Comparison of ENCODE assay signal across 1 cellular context in the genomic region with DNA sequence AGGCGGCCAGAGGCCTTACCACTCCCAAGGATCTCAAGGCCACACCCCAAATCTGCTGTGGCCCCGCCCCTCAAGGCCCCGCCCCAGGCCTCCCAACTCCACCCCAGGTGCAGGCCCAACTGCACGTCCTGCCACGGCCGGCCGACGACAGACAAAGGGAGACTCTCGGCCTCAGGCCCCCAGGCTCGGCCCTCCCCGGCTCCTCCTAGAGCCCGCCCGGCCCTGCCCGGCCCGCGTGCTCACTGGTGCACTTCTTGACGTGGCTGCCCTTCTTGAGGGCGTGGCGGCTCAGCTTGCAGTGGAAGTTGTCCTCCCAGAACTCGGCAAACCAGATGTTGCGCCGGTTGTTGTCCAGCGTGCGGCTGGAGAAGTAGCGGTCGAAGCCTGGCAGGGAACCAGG.
TF ChIP-seq lines count a peak whose summit lies in the region.

No MANE protein-coding gene starts in this region.

TF ChIP-seq in K562, 482 proteins besides CTCF, POLR2A, EP300 and RAD21 (continued from another document and continues in another):
- TF ChIP-seq, protein P1, sequence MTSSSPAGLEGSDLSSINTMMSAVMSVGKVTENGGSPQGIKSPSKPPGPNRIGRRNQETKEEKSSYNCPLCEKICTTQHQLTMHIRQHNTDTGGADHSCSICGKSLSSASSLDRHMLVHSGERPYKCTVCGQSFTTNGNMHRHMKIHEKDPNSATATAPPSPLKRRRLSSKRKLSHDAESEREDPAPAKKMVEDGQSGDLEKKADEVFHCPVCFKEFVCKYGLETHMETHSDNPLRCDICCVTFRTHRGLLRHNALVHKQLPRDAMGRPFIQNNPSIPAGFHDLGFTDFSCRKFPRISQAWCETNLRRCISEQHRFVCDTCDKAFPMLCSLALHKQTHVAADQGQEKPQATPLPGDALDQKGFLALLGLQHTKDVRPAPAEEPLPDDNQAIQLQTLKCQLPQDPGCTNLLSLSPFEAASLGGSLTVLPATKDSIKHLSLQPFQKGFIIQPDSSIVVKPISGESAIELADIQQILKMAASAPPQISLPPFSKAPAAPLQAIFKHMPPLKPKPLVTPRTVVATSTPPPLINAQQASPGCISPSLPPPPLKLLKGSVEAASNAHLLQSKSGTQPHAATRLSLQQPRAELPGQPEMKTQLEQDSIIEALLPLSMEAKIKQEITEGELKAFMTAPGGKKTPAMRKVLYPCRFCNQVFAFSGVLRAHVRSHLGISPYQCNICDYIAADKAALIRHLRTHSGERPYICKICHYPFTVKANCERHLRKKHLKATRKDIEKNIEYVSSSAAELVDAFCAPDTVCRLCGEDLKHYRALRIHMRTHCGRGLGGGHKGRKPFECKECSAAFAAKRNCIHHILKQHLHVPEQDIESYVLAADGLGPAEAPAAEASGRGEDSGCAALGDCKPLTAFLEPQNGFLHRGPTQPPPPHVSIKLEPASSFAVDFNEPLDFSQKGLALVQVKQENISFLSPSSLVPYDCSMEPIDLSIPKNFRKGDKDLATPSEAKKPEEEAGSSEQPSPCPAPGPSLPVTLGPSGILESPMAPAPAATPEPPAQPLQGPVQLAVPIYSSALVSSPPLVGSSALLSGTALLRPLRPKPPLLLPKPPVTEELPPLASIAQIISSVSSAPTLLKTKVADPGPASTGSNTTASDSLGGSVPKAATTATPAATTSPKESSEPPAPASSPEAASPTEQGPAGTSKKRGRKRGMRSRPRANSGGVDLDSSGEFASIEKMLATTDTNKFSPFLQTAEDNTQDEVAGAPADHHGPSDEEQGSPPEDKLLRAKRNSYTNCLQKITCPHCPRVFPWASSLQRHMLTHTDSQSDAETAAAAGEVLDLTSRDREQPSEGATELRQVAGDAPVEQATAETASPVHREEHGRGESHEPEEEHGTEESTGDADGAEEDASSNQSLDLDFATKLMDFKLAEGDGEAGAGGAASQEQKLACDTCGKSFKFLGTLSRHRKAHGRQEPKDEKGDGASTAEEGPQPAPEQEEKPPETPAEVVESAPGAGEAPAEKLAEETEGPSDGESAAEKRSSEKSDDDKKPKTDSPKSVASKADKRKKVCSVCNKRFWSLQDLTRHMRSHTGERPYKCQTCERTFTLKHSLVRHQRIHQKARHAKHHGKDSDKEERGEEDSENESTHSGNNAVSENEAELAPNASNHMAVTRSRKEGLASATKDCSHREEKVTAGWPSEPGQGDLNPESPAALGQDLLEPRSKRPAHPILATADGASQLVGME (CRISPR knock-in tag; IDR thresholded peaks at IDR 0.05): no peak
- TF ChIP-seq ZFX (CRISPR knock-in tag; IDR thresholded peaks at IDR 0.05) (peak; percentile 83), EGR1 (conservative IDR thresholded peaks at IDR 0.05) (no peak), ILK (tag; IDR thresholded peaks at IDR 0.05; ENCODE audit: borderline replicate concordance, low read depth) (no peak), IRF2 (CRISPR knock-in tag; IDR thresholded peaks at IDR 0.05) (no peak), ETV5 (CRISPR knock-in tag; IDR thresholded peaks at IDR 0.05; ENCODE audit: low read depth) (peak; percentile 76; the same call in 1 of the 2 replicates), PML (IDR thresholded peaks at IDR 0.05; ENCODE audit: low read length) (no peak), HDGF (IDR thresholded peaks at IDR 0.05) (no peak), BHLHE40 (IDR thresholded peaks at IDR 0.05; ENCODE audit: low read length) (0 out of 2 replicates have a peak, but pooled peaks have one; percentile 10), SMARCA5 (IDR thresholded peaks at IDR 0.05) (no peak), ZNF134 (CRISPR knock-in tag; conservative IDR thresholded peaks at IDR 0.05) (no peak), SMAD4 (CRISPR knock-in tag; conservative IDR thresholded peaks at IDR 0.05) (no peak), CCNT2 (IDR thresholded peaks at IDR 0.05; ENCODE audit: borderline replicate concordance, extremely low read depth, insufficient read length, low read depth, low read length) (no peak), ZFPM2 (CRISPR knock-in tag; IDR thresholded peaks at IDR 0.05) (no peak), EP400 (IDR thresholded peaks at IDR 0.05) (no peak), NCOR1 (IDR thresholded peaks at IDR 0.05) (no peak), DPF2 (IDR thresholded peaks at IDR 0.05) (no peak), SRSF3 (IDR thresholded peaks at IDR 0.05; ENCODE audit: insufficient read depth, low read length) (no peak), MBD2 (IDR thresholded peaks at IDR 0.05; ENCODE audit: borderline replicate concordance, low read depth) (no peak), GABPB2 (CRISPR knock-in tag; conservative IDR thresholded peaks at IDR 0.05) (no peak), MYC (IDR thresholded peaks at IDR 0.05; ENCODE audit: low read depth, low read length) (peak; percentile 22; the same call in 1 of the 2 replicates), MYC (CRISPR knock-in tag; IDR thresholded peaks at IDR 0.05; ENCODE audit: borderline replicate concordance, low read depth) (no peak), RBM22 (IDR thresholded peaks at IDR 0.05; ENCODE audit: low read depth, low read length, poor library complexity, severe bottlenecking) (no peak), SIRT6 (IDR thresholded peaks at IDR 0.05; ENCODE audit: low read depth, low read length) (no peak), POLR2G (IDR thresholded peaks at IDR 0.05; ENCODE audit: low read depth, low read length) (peak; percentile 34; the same call in 1 of the 2 replicates), ZBTB1 (CRISPR knock-in tag; IDR thresholded peaks at IDR 0.05; ENCODE audit: borderline replicate concordance, low read depth) (no peak), RBM14 (IDR thresholded peaks at IDR 0.05; ENCODE audit: borderline replicate concordance, insufficient read depth, low read depth, low read length) (no peak), ZNF121 (CRISPR knock-in tag; conservative IDR thresholded peaks at IDR 0.05) (no peak)
- TF ChIP-seq, protein P2, sequence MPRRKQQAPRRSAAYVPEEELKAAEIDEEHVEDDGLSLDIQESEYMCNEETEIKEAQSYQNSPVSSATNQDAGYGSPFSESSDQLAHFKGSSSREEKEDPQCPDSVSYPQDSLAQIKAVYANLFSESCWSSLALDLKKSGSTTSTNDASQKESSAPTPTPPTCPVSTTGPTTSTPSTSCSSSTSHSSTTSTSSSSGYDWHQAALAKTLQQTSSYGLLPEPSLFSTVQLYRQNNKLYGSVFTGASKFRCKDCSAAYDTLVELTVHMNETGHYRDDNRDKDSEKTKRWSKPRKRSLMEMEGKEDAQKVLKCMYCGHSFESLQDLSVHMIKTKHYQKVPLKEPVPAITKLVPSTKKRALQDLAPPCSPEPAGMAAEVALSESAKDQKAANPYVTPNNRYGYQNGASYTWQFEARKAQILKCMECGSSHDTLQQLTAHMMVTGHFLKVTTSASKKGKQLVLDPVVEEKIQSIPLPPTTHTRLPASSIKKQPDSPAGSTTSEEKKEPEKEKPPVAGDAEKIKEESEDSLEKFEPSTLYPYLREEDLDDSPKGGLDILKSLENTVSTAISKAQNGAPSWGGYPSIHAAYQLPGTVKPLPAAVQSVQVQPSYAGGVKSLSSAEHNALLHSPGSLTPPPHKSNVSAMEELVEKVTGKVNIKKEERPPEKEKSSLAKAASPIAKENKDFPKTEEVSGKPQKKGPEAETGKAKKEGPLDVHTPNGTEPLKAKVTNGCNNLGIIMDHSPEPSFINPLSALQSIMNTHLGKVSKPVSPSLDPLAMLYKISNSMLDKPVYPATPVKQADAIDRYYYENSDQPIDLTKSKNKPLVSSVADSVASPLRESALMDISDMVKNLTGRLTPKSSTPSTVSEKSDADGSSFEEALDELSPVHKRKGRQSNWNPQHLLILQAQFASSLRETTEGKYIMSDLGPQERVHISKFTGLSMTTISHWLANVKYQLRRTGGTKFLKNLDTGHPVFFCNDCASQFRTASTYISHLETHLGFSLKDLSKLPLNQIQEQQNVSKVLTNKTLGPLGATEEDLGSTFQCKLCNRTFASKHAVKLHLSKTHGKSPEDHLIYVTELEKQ (CRISPR knock-in tag; IDR thresholded peaks at IDR 0.05): no peak
- TF ChIP-seq, protein P3, sequence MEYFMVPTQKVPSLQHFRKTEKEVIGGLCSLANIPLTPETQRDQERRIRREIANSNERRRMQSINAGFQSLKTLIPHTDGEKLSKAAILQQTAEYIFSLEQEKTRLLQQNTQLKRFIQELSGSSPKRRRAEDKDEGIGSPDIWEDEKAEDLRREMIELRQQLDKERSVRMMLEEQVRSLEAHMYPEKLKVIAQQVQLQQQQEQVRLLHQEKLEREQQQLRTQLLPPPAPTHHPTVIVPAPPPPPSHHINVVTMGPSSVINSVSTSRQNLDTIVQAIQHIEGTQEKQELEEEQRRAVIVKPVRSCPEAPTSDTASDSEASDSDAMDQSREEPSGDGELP (CRISPR knock-in tag; IDR thresholded peaks at IDR 0.05; ENCODE audit: borderline replicate concordance): peak; percentile 46; the same call in 1 of the 2 replicates
- TF ChIP-seq, protein P4, sequence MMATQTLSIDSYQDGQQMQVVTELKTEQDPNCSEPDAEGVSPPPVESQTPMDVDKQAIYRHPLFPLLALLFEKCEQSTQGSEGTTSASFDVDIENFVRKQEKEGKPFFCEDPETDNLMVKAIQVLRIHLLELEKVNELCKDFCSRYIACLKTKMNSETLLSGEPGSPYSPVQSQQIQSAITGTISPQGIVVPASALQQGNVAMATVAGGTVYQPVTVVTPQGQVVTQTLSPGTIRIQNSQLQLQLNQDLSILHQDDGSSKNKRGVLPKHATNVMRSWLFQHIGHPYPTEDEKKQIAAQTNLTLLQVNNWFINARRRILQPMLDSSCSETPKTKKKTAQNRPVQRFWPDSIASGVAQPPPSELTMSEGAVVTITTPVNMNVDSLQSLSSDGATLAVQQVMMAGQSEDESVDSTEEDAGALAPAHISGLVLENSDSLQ (IDR thresholded peaks at IDR 0.05): no peak
- TF ChIP-seq, protein P5, sequence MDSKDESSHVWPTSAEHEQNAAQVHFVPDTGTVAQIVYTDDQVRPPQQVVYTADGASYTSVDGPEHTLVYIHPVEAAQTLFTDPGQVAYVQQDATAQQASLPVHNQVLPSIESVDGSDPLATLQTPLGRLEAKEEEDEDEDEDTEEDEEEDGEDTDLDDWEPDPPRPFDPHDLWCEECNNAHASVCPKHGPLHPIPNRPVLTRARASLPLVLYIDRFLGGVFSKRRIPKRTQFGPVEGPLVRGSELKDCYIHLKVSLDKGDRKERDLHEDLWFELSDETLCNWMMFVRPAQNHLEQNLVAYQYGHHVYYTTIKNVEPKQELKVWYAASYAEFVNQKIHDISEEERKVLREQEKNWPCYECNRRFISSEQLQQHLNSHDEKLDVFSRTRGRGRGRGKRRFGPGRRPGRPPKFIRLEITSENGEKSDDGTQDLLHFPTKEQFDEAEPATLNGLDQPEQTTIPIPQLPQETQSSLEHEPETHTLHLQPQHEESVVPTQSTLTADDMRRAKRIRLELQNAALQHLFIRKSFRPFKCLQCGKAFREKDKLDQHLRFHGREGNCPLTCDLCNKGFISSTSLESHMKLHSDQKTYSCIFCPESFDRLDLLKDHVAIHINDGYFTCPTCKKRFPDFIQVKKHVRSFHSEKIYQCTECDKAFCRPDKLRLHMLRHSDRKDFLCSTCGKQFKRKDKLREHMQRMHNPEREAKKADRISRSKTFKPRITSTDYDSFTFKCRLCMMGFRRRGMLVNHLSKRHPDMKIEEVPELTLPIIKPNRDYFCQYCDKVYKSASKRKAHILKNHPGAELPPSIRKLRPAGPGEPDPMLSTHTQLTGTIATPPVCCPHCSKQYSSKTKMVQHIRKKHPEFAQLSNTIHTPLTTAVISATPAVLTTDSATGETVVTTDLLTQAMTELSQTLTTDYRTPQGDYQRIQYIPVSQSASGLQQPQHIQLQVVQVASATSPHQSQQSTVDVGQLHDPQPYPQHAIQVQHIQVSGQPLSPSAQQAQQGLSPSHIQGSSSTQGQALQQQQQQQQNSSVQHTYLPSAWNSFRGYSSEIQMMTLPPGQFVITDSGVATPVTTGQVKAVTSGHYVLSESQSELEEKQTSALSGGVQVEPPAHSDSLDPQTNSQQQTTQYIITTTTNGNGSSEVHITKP (IDR thresholded peaks at IDR 0.05; ENCODE audit: partially characterized antibody): peak; percentile 57
- TF ChIP-seq, protein P6, sequence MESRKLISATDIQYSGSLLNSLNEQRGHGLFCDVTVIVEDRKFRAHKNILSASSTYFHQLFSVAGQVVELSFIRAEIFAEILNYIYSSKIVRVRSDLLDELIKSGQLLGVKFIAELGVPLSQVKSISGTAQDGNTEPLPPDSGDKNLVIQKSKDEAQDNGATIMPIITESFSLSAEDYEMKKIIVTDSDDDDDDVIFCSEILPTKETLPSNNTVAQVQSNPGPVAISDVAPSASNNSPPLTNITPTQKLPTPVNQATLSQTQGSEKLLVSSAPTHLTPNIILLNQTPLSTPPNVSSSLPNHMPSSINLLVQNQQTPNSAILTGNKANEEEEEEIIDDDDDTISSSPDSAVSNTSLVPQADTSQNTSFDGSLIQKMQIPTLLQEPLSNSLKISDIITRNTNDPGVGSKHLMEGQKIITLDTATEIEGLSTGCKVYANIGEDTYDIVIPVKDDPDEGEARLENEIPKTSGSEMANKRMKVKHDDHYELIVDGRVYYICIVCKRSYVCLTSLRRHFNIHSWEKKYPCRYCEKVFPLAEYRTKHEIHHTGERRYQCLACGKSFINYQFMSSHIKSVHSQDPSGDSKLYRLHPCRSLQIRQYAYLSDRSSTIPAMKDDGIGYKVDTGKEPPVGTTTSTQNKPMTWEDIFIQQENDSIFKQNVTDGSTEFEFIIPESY (CRISPR knock-in tag; IDR thresholded peaks at IDR 0.05): no peak
- TF ChIP-seq, protein P7, sequence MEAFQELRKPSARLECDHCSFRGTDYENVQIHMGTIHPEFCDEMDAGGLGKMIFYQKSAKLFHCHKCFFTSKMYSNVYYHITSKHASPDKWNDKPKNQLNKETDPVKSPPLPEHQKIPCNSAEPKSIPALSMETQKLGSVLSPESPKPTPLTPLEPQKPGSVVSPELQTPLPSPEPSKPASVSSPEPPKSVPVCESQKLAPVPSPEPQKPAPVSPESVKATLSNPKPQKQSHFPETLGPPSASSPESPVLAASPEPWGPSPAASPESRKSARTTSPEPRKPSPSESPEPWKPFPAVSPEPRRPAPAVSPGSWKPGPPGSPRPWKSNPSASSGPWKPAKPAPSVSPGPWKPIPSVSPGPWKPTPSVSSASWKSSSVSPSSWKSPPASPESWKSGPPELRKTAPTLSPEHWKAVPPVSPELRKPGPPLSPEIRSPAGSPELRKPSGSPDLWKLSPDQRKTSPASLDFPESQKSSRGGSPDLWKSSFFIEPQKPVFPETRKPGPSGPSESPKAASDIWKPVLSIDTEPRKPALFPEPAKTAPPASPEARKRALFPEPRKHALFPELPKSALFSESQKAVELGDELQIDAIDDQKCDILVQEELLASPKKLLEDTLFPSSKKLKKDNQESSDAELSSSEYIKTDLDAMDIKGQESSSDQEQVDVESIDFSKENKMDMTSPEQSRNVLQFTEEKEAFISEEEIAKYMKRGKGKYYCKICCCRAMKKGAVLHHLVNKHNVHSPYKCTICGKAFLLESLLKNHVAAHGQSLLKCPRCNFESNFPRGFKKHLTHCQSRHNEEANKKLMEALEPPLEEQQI (IDR thresholded peaks at IDR 0.05): no peak
- TF ChIP-seq, protein P8, sequence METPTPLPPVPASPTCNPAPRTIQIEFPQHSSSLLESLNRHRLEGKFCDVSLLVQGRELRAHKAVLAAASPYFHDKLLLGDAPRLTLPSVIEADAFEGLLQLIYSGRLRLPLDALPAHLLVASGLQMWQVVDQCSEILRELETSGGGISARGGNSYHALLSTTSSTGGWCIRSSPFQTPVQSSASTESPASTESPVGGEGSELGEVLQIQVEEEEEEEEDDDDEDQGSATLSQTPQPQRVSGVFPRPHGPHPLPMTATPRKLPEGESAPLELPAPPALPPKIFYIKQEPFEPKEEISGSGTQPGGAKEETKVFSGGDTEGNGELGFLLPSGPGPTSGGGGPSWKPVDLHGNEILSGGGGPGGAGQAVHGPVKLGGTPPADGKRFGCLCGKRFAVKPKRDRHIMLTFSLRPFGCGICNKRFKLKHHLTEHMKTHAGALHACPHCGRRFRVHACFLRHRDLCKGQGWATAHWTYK (CRISPR knock-in tag; IDR thresholded peaks at IDR 0.05): no peak
